ENCODE assay signal across 26 cellular contexts in the genomic region with DNA sequence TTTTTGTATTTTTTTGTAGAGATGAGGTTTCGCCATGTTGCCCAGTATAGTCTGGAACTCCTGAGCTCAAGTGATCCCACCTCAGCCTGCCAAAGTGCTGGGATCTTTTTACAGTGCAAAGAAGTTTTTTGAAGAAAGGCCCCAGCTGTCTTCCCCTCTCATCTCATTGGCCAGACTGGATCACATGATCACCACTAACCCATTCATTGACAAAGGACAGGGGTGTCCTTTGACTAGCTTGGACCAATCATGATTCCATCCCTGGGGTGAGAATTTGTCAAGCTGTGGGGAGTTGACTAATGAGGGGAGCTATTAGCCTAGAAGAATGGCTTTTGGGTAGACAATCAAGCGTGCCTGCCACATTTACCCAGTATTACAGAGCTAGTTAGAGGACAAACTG.
"Had no signal": no experiment of that assay in that cellular context is flagged by ENCODE, and none has a peak within 500 bp of the region (broad histone marks: within the 10 kb centered on the region; RNA-seq: fewer than 3 reads in every experiment).

No MANE protein-coding gene starts in this region.

- H3K4me1 ChIP-seq: colonic mucosa, esophagus squamous epithelium, left lung, lower lobe of right lung had no signal

- H3K36me3 ChIP-seq: colonic mucosa, esophagus squamous epithelium, gastrocnemius medialis, heart right ventricle, left lung, lower lobe of right lung had no signal

- H3K9me3 ChIP-seq: colonic mucosa, esophagus squamous epithelium, gastrocnemius medialis, left lung, lower lobe of right lung had no signal

- H3K27ac Mint-ChIP-seq: dendritic cell treated with granulocyte-macrophage colony-stimulating factor and Interleukin-4, amounts not matched to agents 40 ng/mL and 50 ng/mL, for 4 days; effector memory CD8-positive, alpha-beta T cell; endodermal cell; naive thymus-derived CD4-positive, alpha-beta T cell had no signal

- H3K4me3 ChIP-seq: colonic mucosa, esophagus squamous epithelium, gastrocnemius medialis, heart right ventricle, left lung, lower lobe of right lung had no signal

- H3K36me3 Mint-ChIP-seq: naive thymus-derived CD4-positive, alpha-beta T cell had no signal

- ATAC-seq: effector memory CD8-positive, alpha-beta T cell; esophagus mucosa; gastrocnemius medialis; heart right ventricle; left cardiac atrium; left lung; left ventricle myocardium superior; lower lobe of right lung; naive thymus-derived CD4-positive, alpha-beta T cell had no signal

- H3K27me3 Mint-ChIP-seq: dendritic cell treated with granulocyte-macrophage colony-stimulating factor and Interleukin-4, amounts not matched to agents 40 ng/mL and 50 ng/mL, for 4 days had no signal

- H3K27me3 ChIP-seq: colonic mucosa, esophagus squamous epithelium, gastrocnemius medialis, heart right ventricle, left lung had no signal

- DNase-seq: colonic mucosa; cortex of kidney; effector CD8-positive, alpha-beta T cell; effector memory CD8-positive, alpha-beta T cell; endodermal cell; erythroblast; esophagus squamous epithelium; foreskin fibroblast; foreskin melanocyte; gastrocnemius medialis; glutamatergic neuron; head of caudate nucleus; heart right ventricle; hippocampal formation; left cardiac atrium; left lung; left ventricle myocardium superior; lower lobe of right lung; mesendoderm; midbrain; naive thymus-derived CD4-positive, alpha-beta T cell had no signal

- H3K4me1 Mint-ChIP-seq: endodermal cell; naive thymus-derived CD4-positive, alpha-beta T cell had no signal

- H3K4me3 Mint-ChIP-seq: dendritic cell treated with granulocyte-macrophage colony-stimulating factor and Interleukin-4, amounts not matched to agents 40 ng/mL and 50 ng/mL, for 4 days; effector memory CD8-positive, alpha-beta T cell; endodermal cell; naive thymus-derived CD4-positive, alpha-beta T cell had no signal

- H3K27ac ChIP-seq: colonic mucosa, epithelial cell of prostate, esophagus squamous epithelium, gastrocnemius medialis, heart right ventricle, left lung, lower lobe of right lung had no signal

- H3K9me3 Mint-ChIP-seq: dendritic cell treated with granulocyte-macrophage colony-stimulating factor and Interleukin-4, amounts not matched to agents 40 ng/mL and 50 ng/mL, for 4 days; effector memory CD8-positive, alpha-beta T cell; endodermal cell had no signal

- FAIRE-seq: islet of Langerhans, keratinocyte had no signal
